Comparison of ENCODE assay signal across 8 cellular contexts in the genomic region with DNA sequence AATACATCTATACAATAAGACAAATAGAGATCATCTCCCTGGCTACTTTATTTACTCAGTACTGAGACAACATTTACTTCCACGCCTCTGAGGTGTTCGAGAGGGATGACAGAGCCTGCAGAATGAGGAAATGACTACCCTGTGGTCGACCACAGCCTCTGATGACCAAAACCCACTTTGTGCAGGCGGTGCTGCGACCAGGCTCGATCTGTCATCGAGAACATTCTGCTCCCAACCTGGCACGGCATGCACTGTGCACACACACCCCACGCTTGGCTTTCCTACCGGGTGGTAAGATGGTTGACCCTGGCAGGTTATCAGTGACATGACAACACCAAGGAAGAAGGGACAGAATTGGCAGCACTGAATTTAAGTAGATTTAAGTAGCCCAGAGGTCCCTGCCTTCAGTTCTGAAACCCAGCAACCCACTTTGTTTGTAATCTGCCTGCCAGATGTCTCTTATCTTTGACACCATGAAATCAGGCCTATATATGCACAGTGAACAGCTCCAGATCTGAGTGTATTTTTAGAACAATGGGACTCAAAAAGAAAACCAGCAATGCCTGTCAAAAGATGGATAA. TPM values are rescaled to one million over a fixed set of nuclear protein-coding genes. Genes with fewer than 3 reads are reported as not detected.
DNase-seq lines count a peak whose midpoint lies in the region; ATAC-seq, FAIRE-seq and TF ChIP-seq lines count a peak whose summit lies in the region.

No MANE protein-coding gene starts in this region.

- peak overlapping the region; percentile 89 to 97 (median 94) for H3K27ac Mint-ChIP-seq in CD14-positive monocyte
- H3K27ac Mint-ChIP-seq in stimulated activated naive CD8-positive, alpha-beta T cell treated with anti-CD3 and anti-CD28 coated beads, Interleukin-15, amount 100 ng/mL, for 72 hours: peak overlapping the region; percentile 34 to 35

- H3K4me3 ChIP-seq in GM12878 (peak overlapping the region; percentile 13; the same call in 1 of the 2 replicates), lung (no peak overlapping the region)

- H3K27me3 ChIP-seq in GM12878 (replicated peaks in 1 of 2; ENCODE audit: control insufficient read depth in 2 of 2, insufficient read depth in 2 of 2, low read length in 1 of 2) (no peaks in the 10 kb centered on the region), lung (ENCODE audit: control insufficient read depth, insufficient read depth) (no peaks in the 10 kb centered on the region)

- no peaks in the 10 kb centered on the region for H3K79me2 ChIP-seq in GM12878 (ENCODE audit: control insufficient read depth, insufficient read depth, low read length)

- H2AFZ ChIP-seq in GM12878 (ENCODE audit: control insufficient read depth, low read depth, low read length): no peak overlapping the region

- H3K36me3 Mint-ChIP-seq in CD14-positive monocyte: peaks cover 76 to 82% of the 10 kb centered on the region in 2 donors

- no peak for TF ChIP-seq RAD21 in GM12878 (IDR thresholded peaks at IDR 0.05; ENCODE audit: insufficient read depth, low read depth, low read length)

- H3K4me1 Mint-ChIP-seq in CD14-positive monocyte: peaks cover 32% of the 10 kb centered on the region
- peaks cover 17% of the 10 kb centered on the region for H3K4me1 Mint-ChIP-seq in stimulated activated naive CD8-positive, alpha-beta T cell treated with anti-CD3 and anti-CD28 coated beads, Interleukin-15, amount 100 ng/mL, for 72 hours

- CTCF ChIA-PET in GM12878 (lab: Yijun Ruan, JAX): interaction anchor here (0.7 to 4.2 kb wide), 9 partner anchors 10 to 426 kb away, joined by 3 to 26 read pairs (median 3); a partner anchor contains a TSS

- TF ChIP-seq CTCF in CD14-positive monocyte (IDR thresholded peaks at IDR 0.05) (no peak), GM12878 (IDR thresholded peaks at IDR 0.05 in 2 of 3, conservative IDR thresholded peaks at IDR 0.05 in 1 of 3; ENCODE audit: control insufficient read depth in 2 of 3, extremely low read depth in 1 of 3, insufficient read depth in 1 of 3, low read depth in 3 of 3, low read length in 3 of 3) (no peak), lung (IDR thresholded peaks at IDR 0.05; ENCODE audit: control extremely low read depth, extremely low read depth) (no peak)

- BruUV-seq in GM12878 (replicated peaks; lab: Mats Ljungman, UMichigan): no TSS peak

- H3K9me3 ChIP-seq in GM12878 (replicated peaks; ENCODE audit: control insufficient read depth, insufficient read depth, low read length) (no peaks in the 10 kb centered on the region), lung (ENCODE audit: control insufficient read depth in 2 of 2, insufficient read depth in 1 of 2, low read length in 1 of 2) (no peaks in the 10 kb centered on the region)

- no peak for TF ChIP-seq POLR2A in GM12878 (IDR thresholded peaks at IDR 0.05; ENCODE audit: low read depth, low read length)

- intact Hi-C loops in CD14-positive monocyte (cut with micrococcal nuclease): loop anchor here (5.0 to 10.0 kb wide), 2 partner anchors 423 to 426 kb away; no protein-coding TSS in a partner anchor
- intact Hi-C loops in GM12878 (cut with micrococcal nuclease; ENCODE audit: unreplicated experiment): loop anchor here (1.0 to 10.0 kb wide), 5 partner anchors 69 to 426 kb away; no protein-coding TSS in a partner anchor

- peaks cover 0 to 3% (median 1%) of the 10 kb centered on the region in 3 donors for H3K27me3 Mint-ChIP-seq in CD14-positive monocyte (ENCODE audit: low read depth in 3 of 3)
- no peaks in the 10 kb centered on the region for H3K27me3 Mint-ChIP-seq in stimulated activated naive CD8-positive, alpha-beta T cell treated with anti-CD3 and anti-CD28 coated beads, Interleukin-15, amount 100 ng/mL, for 72 hours

- peak; percentile 92 for FAIRE-seq in GM12878 (lab: Jason Lieb, UNC)

- POLR2A ChIA-PET in GM12878 (lab: Charles Lee): no interaction called here

- peak overlapping the region; percentile 46 for H3K4me2 ChIP-seq in GM12878 (ENCODE audit: control insufficient read depth, insufficient read depth)

- H3K4me3 Mint-ChIP-seq in CD14-positive monocyte: peak overlapping the region; percentile 29 to 62
- H3K4me3 Mint-ChIP-seq in stimulated activated naive CD8-positive, alpha-beta T cell treated with anti-CD3 and anti-CD28 coated beads, Interleukin-15, amount 100 ng/mL, for 72 hours: peak overlapping the region; percentile 26 to 27

- SMC1A ChIA-PET in GM12878 (lab: Charles Lee; ENCODE audit: uncharacterized antibody, unreplicated experiment): interaction anchor here (0.7 to 2.6 kb wide), 11 partner anchors 15 to 427 kb away, joined by 3 to 12 read pairs (median 4); no protein-coding TSS in a partner anchor

- H3K27ac ChIP-seq in GM12878 (ENCODE audit: control insufficient read depth, insufficient read depth): peak overlapping the region; percentile 63
- peak overlapping the region; percentile 12 to 89 for H3K27ac ChIP-seq in lung (ENCODE audit: low read depth in 1 of 2, low read length in 1 of 2)

- in situ Hi-C loops in GM12878 (cut with MboI): loop anchor here (5.0 to 10.0 kb wide), 3 partner anchors 83 to 726 kb away; a partner anchor contains a TSS

- WGBS in GM12878 (ENCODE audit: insufficient coverage, insufficient replicate concordance, low lambda C conversion rate, missing lambda C conversion rate): under 1% methylated on average over 10 of the region's 10 CpGs
- WGBS in lung, 2 donors: 9 to 20% methylated on average over 10 of the region's 10 CpGs

- no peaks in the 10 kb centered on the region for H4K20me1 ChIP-seq in GM12878 (ENCODE audit: control insufficient read depth, insufficient read depth)

- H3K4me1 ChIP-seq in GM12878 (ENCODE audit: control insufficient read depth, insufficient read depth, low read length) (peaks cover 33% of the 10 kb centered on the region), lung (ENCODE audit: control insufficient read depth in 2 of 2, insufficient read depth in 2 of 2, low read length in 2 of 2) (peaks cover 16 to 17% of the 10 kb centered on the region in 2 donors)

- no peaks in the 10 kb centered on the region for H3K9me3 Mint-ChIP-seq in CD14-positive monocyte
- no peaks in the 10 kb centered on the region for H3K9me3 Mint-ChIP-seq in stimulated activated naive CD8-positive, alpha-beta T cell treated with anti-CD3 and anti-CD28 coated beads, Interleukin-15, amount 100 ng/mL, for 72 hours

- peak; percentile 80 for ATAC-seq in GM19324 (IDR thresholded peaks at IDR 0.05; ENCODE audit: low FRiP score, unreplicated experiment)
- peak; percentile 82 for ATAC-seq in HG03378 (IDR thresholded peaks at IDR 0.05; ENCODE audit: unreplicated experiment)
- peak; percentile 98 for ATAC-seq in GM12878
- peak; percentile 47 for ATAC-seq in lung (ENCODE audit: insufficient read depth, low FRiP score)
- peak; percentile 98 for ATAC-seq in stimulated activated naive CD8-positive, alpha-beta T cell treated with anti-CD3 and anti-CD28 coated beads, Interleukin-15, amount 100 ng/mL, for 72 hours

- H3K36me3 ChIP-seq in GM12878 (ENCODE audit: control insufficient read depth in 2 of 2, insufficient read depth in 2 of 2, low read length in 1 of 2) (peaks cover 3 to 6% of the 10 kb centered on the region in 2 experiments; a peak in 3 of 4 replicates), lung (ENCODE audit: control insufficient read depth in 2 of 2, insufficient read depth in 2 of 2, low read length in 2 of 2) (peaks cover 4 to 17% of the 10 kb centered on the region in 2 donors)

- H3K9ac ChIP-seq in GM12878 (ENCODE audit: control insufficient read depth, insufficient read depth, low read length): no peak overlapping the region

- RAD21 ChIA-PET in GM12878 (lab: Charles Lee; ENCODE audit: unreplicated experiment): interaction anchor here (0.7 to 1.5 kb wide), 4 partner anchors 67 to 425 kb away, joined by 3 to 4 read pairs (median 3); no protein-coding TSS in a partner anchor

- peak; percentile 95 to 97 for TF ChIP-seq EP300 in GM12878 (IDR thresholded peaks at IDR 0.05; ENCODE audit: borderline replicate concordance in 1 of 2, control insufficient read depth in 1 of 2, low read depth in 2 of 2, low read length in 2 of 2)

- DNase-seq in CD14-positive monocyte (ENCODE audit: low spot score): peak; percentile 90
- peak; percentile 84 for DNase-seq in SKM-1 treated with dmso at 0.1 percent for 144 hours (lab: John Stamatoyannopoulos, UW; ENCODE audit: unreplicated experiment)
- DNase-seq in GM12878 (ENCODE audit: low read depth, low spot score): peak; percentile 84
- peak; percentile 73 for DNase-seq in lung (ENCODE audit: low spot score)
- DNase-seq in stimulated activated naive CD8-positive, alpha-beta T cell treated with anti-CD3 and anti-CD28 coated beads, Interleukin-15, amount 100 ng/mL, for 72 hours: peak; percentile 59 to 83
- DNase-seq in foreskin melanocyte: no peak

RNA-seq across cellular contexts. Expression of a gene that starts 42.6 kb away (rescaled TPM):
- polyA plus RNA-seq in CD14-positive monocyte (1 to 10 TPM; 6.4 to 8.8 TPM), GM12878 (2011; rRNA removed) (23.1 and 24.0 TPM in 2 replicates), GM12878 (2014; fragmentation: Illumina TruSeq; extraction: Trizol) (22.2 and 25.8 TPM in 2 replicates), GM12878 (2014; fragmentation: Nextera tagmentation; extraction: Ambion mirVana) (1 to 10 TPM; 5.3 to 5.5 TPM), GM12878 (2014; rRNA removed) (18.1 and 19.8 TPM in 2 replicates), GM12878 (2016; fragmentation: Nextera tagmentation; extraction: Ambion mirVana) (10 to 100 TPM; 39.8 to 44.6 TPM), lung (10 to 100 TPM in 1 of 2 donors, 1 to 10 TPM in 1; 6.7 to 13.0 TPM)
- total RNA-seq in GM12878 (2013; cell fraction: nucleolus; rRNA removed): 85.3 and 87.8 TPM in 2 replicates
- total RNA-seq in GM12878 (2014; rRNA removed) (24.1 and 26.9 TPM in 2 replicates), GM12878 (2014; rRNA removed; fragmentation: Illumina TruSeq; extraction: Trizol) (25.2 and 26.7 TPM in 2 replicates), GM12878 (2021) (25.6 and 27.2 TPM in 2 replicates), lung (10 to 100 TPM; 18.0 to 33.8 TPM)
- 10.7 TPM for polyA plus RNA-seq in GM12878 (2011; ENCODE audit: low read depth)
- polyA plus RNA-seq in GM12878 (2011; cell fraction: cytosol; rRNA removed): 18.7 and 22.2 TPM in 2 replicates
- polyA plus RNA-seq in GM12878 (2011; cell fraction: nucleus; rRNA removed): 17.7 and 18.8 TPM in 2 replicates
- polyA plus RNA-seq in GM12878 (2012): 13.3 and 15.3 TPM in 2 replicates
- polyA minus RNA-seq in GM12878 (2011; rRNA and poly(A)+ RNA removed): 57.0 and 60.1 TPM in 2 replicates
- polyA minus RNA-seq in GM12878 (2011; cell fraction: cytosol; rRNA and poly(A)+ RNA removed): 11.9 and 15.2 TPM in 2 replicates
- polyA minus RNA-seq in GM12878 (2011; cell fraction: nucleus; rRNA and poly(A)+ RNA removed): 33.5 and 42.4 TPM in 2 replicates

RNA-seq across cellular contexts. Expression of a gene that starts 42.9 kb away (rescaled TPM):
- polyA plus RNA-seq in CD14-positive monocyte: 1 to 10 TPM; 3.6 to 4.7 TPM
- total RNA-seq in GM12878 (2013; cell fraction: nucleolus; rRNA removed): 80.5 and 87.4 TPM in 2 replicates
- 29.7 and 33.6 TPM in 2 replicates for total RNA-seq in GM12878 (2014; rRNA removed)
- total RNA-seq in GM12878 (2014; rRNA removed; fragmentation: Illumina TruSeq; extraction: Trizol): 18.0 and 18.2 TPM in 2 replicates
- 30.1 and 30.5 TPM in 2 replicates for total RNA-seq in GM12878 (2021)
- 9.2 TPM for polyA plus RNA-seq in GM12878 (2011; ENCODE audit: low read depth)
- polyA plus RNA-seq in GM12878 (2011; rRNA removed): 37.1 and 44.4 TPM in 2 replicates
- polyA plus RNA-seq in GM12878 (2011; cell fraction: cytosol; rRNA removed): 26.0 and 28.2 TPM in 2 replicates
- polyA plus RNA-seq in GM12878 (2011; cell fraction: nucleus; rRNA removed): 24.3 and 28.1 TPM in 2 replicates
- 12.4 and 15.0 TPM in 2 replicates for polyA plus RNA-seq in GM12878 (2012)
- 40.2 and 50.9 TPM in 2 replicates for polyA plus RNA-seq in GM12878 (2014; fragmentation: Illumina TruSeq; extraction: Trizol)
- 10 to 100 TPM in 1 of 2 experiments, 1 to 10 TPM in 1; 5.2 to 10.7 TPM for polyA plus RNA-seq in GM12878 (2014; fragmentation: Nextera tagmentation; extraction: Ambion mirVana)
- 29.6 and 29.7 TPM in 2 replicates for polyA plus RNA-seq in GM12878 (2014; rRNA removed)
- 10 to 100 TPM; 30.3 to 30.4 TPM for polyA plus RNA-seq in GM12878 (2016; fragmentation: Nextera tagmentation; extraction: Ambion mirVana)
- polyA minus RNA-seq in GM12878 (2011; rRNA and poly(A)+ RNA removed): 27.3 and 27.4 TPM in 2 replicates
- polyA minus RNA-seq in GM12878 (2011; cell fraction: cytosol; rRNA and poly(A)+ RNA removed): 19.4 and 21.9 TPM in 2 replicates
- polyA minus RNA-seq in GM12878 (2011; cell fraction: nucleus; rRNA and poly(A)+ RNA removed): 33.4 and 57.1 TPM in 2 replicates
- total RNA-seq in lung: 10 to 100 TPM; 32.8 to 58.6 TPM
- polyA plus RNA-seq in lung: 10 to 100 TPM in 1 of 2 donors, 1 to 10 TPM in 1; 6.8 to 20.4 TPM

Comparison
In these comparisons a context has a peak if more than half of its experiments do, and no peak if none do; other contexts are left out.
1. ATAC-seq: peak in every context shown above with its lines; median percentile 98 in GM12878; 98 in stimulated activated naive CD8-positive, alpha-beta T cell treated with anti-CD3 and anti-CD28 coated beads, Interleukin-15, amount 100 ng/mL, for 72 hours; 82 in HG03378; 80 in GM19324; 47 in lung.